In genomic region chr19:8489591-8490394, GRCh38 we compare ENCODE assay signal across 1 cellular context.
TF ChIP-seq lines count a peak whose summit lies in the region.

No MANE protein-coding gene starts in this region.

TF ChIP-seq in K562, 482 proteins besides CTCF, POLR2A, EP300 and RAD21:
- TF ChIP-seq NFATC3 (IDR thresholded peaks at IDR 0.05) (no peak), SUPT5H (IDR thresholded peaks at IDR 0.05) (peak; percentile 64; the same call in 1 of the 2 replicates), SMC3 (conservative IDR thresholded peaks at IDR 0.05; ENCODE audit: insufficient read depth, low read depth, low read length) (no peak), SAP30 (IDR thresholded peaks at IDR 0.05; ENCODE audit: borderline replicate concordance, insufficient read depth, low read depth, low read length, poor library complexity, severe bottlenecking) (no peak), ZFP91 (CRISPR knock-in tag; IDR thresholded peaks at IDR 0.05) (no peak), ZNF121 (CRISPR knock-in tag; conservative IDR thresholded peaks at IDR 0.05) (no peak), ZNF124 (CRISPR knock-in tag; IDR thresholded peaks at IDR 0.05) (no peak), RCOR1 (IDR thresholded peaks at IDR 0.05; ENCODE audit: borderline replicate concordance in 1 of 2, low read depth in 2 of 2, low read length in 2 of 2) (no peak), KAT7 (CRISPR knock-in tag; IDR thresholded peaks at IDR 0.05; ENCODE audit: borderline replicate concordance) (no peak), XRCC4 (IDR thresholded peaks at IDR 0.05; ENCODE audit: extremely low read depth, insufficient read depth, insufficient read length) (no peak), ZBTB17 (CRISPR knock-in tag; IDR thresholded peaks at IDR 0.05) (no peak), ZNF253 (CRISPR knock-in tag; conservative IDR thresholded peaks at IDR 0.05) (no peak), VEZF1 (CRISPR knock-in tag; IDR thresholded peaks at IDR 0.05) (no peak), MAFF (IDR thresholded peaks at IDR 0.05; ENCODE audit: low read length) (no peak), MYNN (IDR thresholded peaks at IDR 0.05) (peak; percentile 35; the same call in 1 of the 2 replicates), MYNN (CRISPR knock-in tag; IDR thresholded peaks at IDR 0.05) (no peak), BRD9 (IDR thresholded peaks at IDR 0.05; ENCODE audit: low read depth, partially characterized antibody) (no peak), ZNF143 (CRISPR knock-in tag; IDR thresholded peaks at IDR 0.05) (no peak), POLR2G (IDR thresholded peaks at IDR 0.05; ENCODE audit: low read depth, low read length) (peak; percentile 72), PML (IDR thresholded peaks at IDR 0.05; ENCODE audit: low read length) (peak; percentile 23; the same call in 1 of the 2 replicates), CHD4 (IDR thresholded peaks at IDR 0.05; ENCODE audit: insufficient read depth, insufficient replicate concordance, low read depth, low read length, poor library complexity, severe bottlenecking) (no peak), CBX8 (IDR thresholded peaks at IDR 0.05; ENCODE audit: borderline replicate concordance, extremely low read depth, low read depth, low read length, poor library complexity, severe bottlenecking) (no peak), ETV1 (tag; conservative IDR thresholded peaks at IDR 0.05; ENCODE audit: low read depth) (no peak), ZNF589 (CRISPR knock-in tag; IDR thresholded peaks at IDR 0.05; ENCODE audit: low read depth) (no peak), PHB2 (IDR thresholded peaks at IDR 0.05; ENCODE audit: low read depth) (no peak), E2F5 (CRISPR knock-in tag; IDR thresholded peaks at IDR 0.05) (no peak), RAD51 (IDR thresholded peaks at IDR 0.05; ENCODE audit: borderline replicate concordance, low read depth) (no peak), DIDO1 (tag; IDR thresholded peaks at IDR 0.05; ENCODE audit: low read depth) (no peak), CHAMP1 (IDR thresholded peaks at IDR 0.05) (no peak), SMARCA5 (IDR thresholded peaks at IDR 0.05) (no peak), CREBBP (IDR thresholded peaks at IDR 0.05; ENCODE audit: low read depth, low read length) (no peak), CC2D1A (IDR thresholded peaks at IDR 0.05) (no peak), FOXO4 (CRISPR knock-in tag; IDR thresholded peaks at IDR 0.05) (no peak), ZBTB5 (IDR thresholded peaks at IDR 0.05) (no peak), USF2 (CRISPR knock-in tag; IDR thresholded peaks at IDR 0.05) (no peak), CCNT2 (IDR thresholded peaks at IDR 0.05; ENCODE audit: borderline replicate concordance, extremely low read depth, insufficient read length, low read depth, low read length) (peak; percentile 14), ARID2 (IDR thresholded peaks at IDR 0.05) (no peak), RBBP5 (IDR thresholded peaks at IDR 0.05; ENCODE audit: borderline replicate concordance, insufficient read depth, low read length, poor library complexity, severe bottlenecking) (no peak), KLF13 (tag; IDR thresholded peaks at IDR 0.05; ENCODE audit: borderline replicate concordance, low read depth) (peak; percentile 30; the same call in 1 of the 2 replicates)
TF ChIP-seq in K562: peak in this region for 6.
